ENCODE assay signal across 10 cellular contexts in genomic region chr19:8515317-8515716, GRCh38. TPM values are rescaled to one million over a fixed set of nuclear protein-coding genes. Genes with fewer than 3 reads are reported as not detected.
DNase-seq lines count a peak whose midpoint lies in the region; ATAC-seq and TF ChIP-seq lines count a peak whose summit lies in the region.
"Had no signal": no experiment of that assay in that cellular context is flagged by ENCODE, and none has a peak within 500 bp of the region (broad histone marks: within the 10 kb centered on the region; RNA-seq: fewer than 3 reads in every experiment).

No MANE protein-coding gene starts in this region.

- no peaks in the 10 kb centered on the region for H3K9me3 ChIP-seq in MG63
- H3K9me3 ChIP-seq: prostate gland had no signal

- peak overlapping the region; percentile 97 for H3K27ac Mint-ChIP-seq in activated CD8-positive, alpha-beta T cell treated with anti-CD3 and anti-CD28 coated beads, Interleukin-2, amount 10 ng/mL, durations not matched to agents 7 days and 5 days

- no peak for TF ChIP-seq POLR2A in NB4 (IDR thresholded peaks at IDR 0.05; ENCODE audit: extremely low read depth, insufficient read length)

- H3K27me3 ChIP-seq in MG63 = no peaks in the 10 kb centered on the region; the same call in 1 of the 2 replicates

- CTCF ChIA-PET in activated CD8-positive, alpha-beta T cell treated with anti-CD3 and anti-CD28 coated beads, Interleukin-2, amount 10 ng/mL, durations not matched to agents 7 days and 5 days (lab: Charles Lee) = interaction anchor here (1.2 to 8.2 kb wide), 3 partner anchors 28 to 63 kb away, joined by 3 to 104 read pairs (median 26); partner anchors contain the start of gene MYO1F

- no peaks in the 10 kb centered on the region for H3K27me3 Mint-ChIP-seq in activated CD8-positive, alpha-beta T cell treated with anti-CD3 and anti-CD28 coated beads, Interleukin-2, amount 10 ng/mL, durations not matched to agents 7 days and 5 days (ENCODE audit: low read depth)

- ATAC-seq in activated CD8-positive, alpha-beta T cell treated with anti-CD3 and anti-CD28 coated beads, Interleukin-2, amount 10 ng/mL, durations not matched to agents 7 days and 5 days = peak; percentile 12
- no peak for ATAC-seq in GM18909 (IDR thresholded peaks at IDR 0.05; ENCODE audit: poor library complexity, unreplicated experiment)

- peaks cover 39% of the 10 kb centered on the region for H3K36me3 Mint-ChIP-seq in activated CD8-positive, alpha-beta T cell treated with anti-CD3 and anti-CD28 coated beads, Interleukin-2, amount 10 ng/mL, durations not matched to agents 7 days and 5 days (ENCODE audit: low read depth)

- H3K36me3 ChIP-seq in MG63 = peaks cover 16% of the 10 kb centered on the region
- H3K36me3 ChIP-seq: prostate gland had no signal

- POLR2A ChIA-PET in activated CD8-positive, alpha-beta T cell treated with anti-CD3 and anti-CD28 coated beads, Interleukin-2, amount 10 ng/mL, durations not matched to agents 7 days and 5 days (lab: Charles Lee) = interaction anchor here (1.4 to 6.1 kb wide), 6 partner anchors 10 to 63 kb away, joined by 5 to 50 read pairs (median 15); partner anchors contain the start of gene MYO1F

- no peak for TF ChIP-seq CTCF in NB4 (IDR thresholded peaks at IDR 0.05; ENCODE audit: low read depth, low read length)
- TF ChIP-seq CTCF in choroid plexus epithelial cell (conservative IDR thresholded peaks at IDR 0.05; ENCODE audit: low read depth, low read length) = no peak

- no peaks in the 10 kb centered on the region for H3K9me3 Mint-ChIP-seq in activated CD8-positive, alpha-beta T cell treated with anti-CD3 and anti-CD28 coated beads, Interleukin-2, amount 10 ng/mL, durations not matched to agents 7 days and 5 days (ENCODE audit: insufficient read depth)

- peak; percentile 98 for DNase-seq in NB4 (ENCODE audit: low read depth)
- peak; percentile 81 for DNase-seq in activated CD8-positive, alpha-beta T cell treated with anti-CD3 and anti-CD28 coated beads, Interleukin-2, amount 10 ng/mL, durations not matched to agents 7 days and 5 days
- peak; percentile 12 for DNase-seq in choroid plexus epithelial cell (ENCODE audit: low read depth)
- DNase-seq in stimulated activated CD8-positive, alpha-beta memory T cell treated with anti-CD3 and anti-CD28 coated beads, Interleukin-15, amount 100 ng/mL, for 1 hour (ENCODE audit: low read depth) = peak; percentile 16
- DNase-seq in NCI-H446 treated with DMSO at 0.1 percent for 48 hours (lab: John Stamatoyannopoulos, UW) = no peak
- DNase-seq in MG63 = no peak
- DNase-seq in GM19240 (ENCODE audit: insufficient read length, low spot score) = no peak

- peak overlapping the region; percentile 86 for H3K4me3 Mint-ChIP-seq in activated CD8-positive, alpha-beta T cell treated with anti-CD3 and anti-CD28 coated beads, Interleukin-2, amount 10 ng/mL, durations not matched to agents 7 days and 5 days

- H3K4me3 ChIP-seq in NB4 (ENCODE audit: low read depth, low read length) (no peak overlapping the region), choroid plexus epithelial cell (ENCODE audit: low read depth, low read length) (no peak overlapping the region), MG63 (no peak overlapping the region)

- H3K4me1 Mint-ChIP-seq in activated CD8-positive, alpha-beta T cell treated with anti-CD3 and anti-CD28 coated beads, Interleukin-2, amount 10 ng/mL, durations not matched to agents 7 days and 5 days (ENCODE audit: low read depth) = peaks cover 67% of the 10 kb centered on the region

RNA-seq across cellular contexts. Expression of gene ZNF414, which starts 1.4 kb away (rescaled TPM):
- 10 to 100 TPM; 28.7 to 36.2 TPM for total RNA-seq in activated CD8-positive, alpha-beta T cell treated with anti-CD3 and anti-CD28 coated beads, Interleukin-2, amount 10 ng/mL, durations not matched to agents 7 days and 5 days
- total RNA-seq in MG63 (2014; rRNA removed; shearing (Covaris generic); ENCODE audit: low replicate concordance) = 0.86 and 2.0 TPM in 2 replicates
- total RNA-seq: G401 had no signal

RNA-seq across cellular contexts. Expression of gene PRAM1, which starts 12.9 kb away (rescaled TPM):
- 1 to 10 TPM; 2.3 to 2.7 TPM for total RNA-seq in activated CD8-positive, alpha-beta T cell treated with anti-CD3 and anti-CD28 coated beads, Interleukin-2, amount 10 ng/mL, durations not matched to agents 7 days and 5 days
- not detected in 2 replicates for total RNA-seq in MG63 (2014; rRNA removed; shearing (Covaris generic); ENCODE audit: low replicate concordance)
- total RNA-seq: G401 had no signal

Comparison
In these comparisons a context has a peak if more than half of its experiments do, and no peak if none do; other contexts are left out.
1. DNase-seq: peak in NB4 (single experiment), activated CD8-positive, alpha-beta T cell treated with anti-CD3 and anti-CD28 coated beads, Interleukin-2, amount 10 ng/mL, durations not matched to agents 7 days and 5 days (single experiment), choroid plexus epithelial cell (single experiment) and stimulated activated CD8-positive, alpha-beta memory T cell treated with anti-CD3 and anti-CD28 coated beads, Interleukin-15, amount 100 ng/mL, for 1 hour (single experiment); none in NCI-H446 treated with DMSO at 0.1 percent for 48 hours (single experiment), MG63 (single experiment) and GM19240 (single experiment).